ENCODE assay signal across 7 cellular contexts in genomic region chr7:128209229-128210035, GRCh38. TPM values are rescaled to one million over a fixed set of nuclear protein-coding genes. Genes with fewer than 3 reads are reported as not detected.
A peak's percentile ranks its signal among the peaks of the same experiment; 100 is the strongest.
DNase-seq lines count a peak whose midpoint lies in the region; ATAC-seq and TF ChIP-seq lines count a peak whose summit lies in the region.

No MANE protein-coding gene starts in this region.

- no peak overlapping the region for H3K27ac Mint-ChIP-seq in activated CD4-positive, alpha-beta T cell treated with anti-CD3 and anti-CD28 coated beads, Interleukin-2, amount 10 ng/mL, durations not matched to agents 24 days and 14 days

- no peaks in the 10 kb centered on the region for H3K4me1 ChIP-seq in right lobe of liver

- WGBS in right lobe of liver (ENCODE audit: insufficient coverage, low coverage, low lambda C conversion rate, missing lambda C conversion rate), result 22% methylated on average over 14 of the region's 28 CpGs

- intact Hi-C loops in activated CD4-positive, alpha-beta T cell treated with anti-CD3 and anti-CD28 coated beads, Interleukin-2, amount 10 ng/mL, durations not matched to agents 24 days and 14 days (cut with micrococcal nuclease), result loop anchor here (1.0 to 2.0 kb wide), 4 partner anchors 73 to 705 kb away; partner anchors contain the start of gene GCC1
- intact Hi-C loops in right lobe of liver (cut with DNase I), result loop anchor here in 1 of 2 donors (5.0 to 10.0 kb wide), 2 partner anchors 72 to 505 kb away; no protein-coding TSS in a partner anchor

- H3K4me3 ChIP-seq in coronary artery, result no peak overlapping the region
- no peak overlapping the region for H3K4me3 ChIP-seq in right lobe of liver

- H3K27ac ChIP-seq in coronary artery (no peak overlapping the region), right lobe of liver (no peak overlapping the region)

- peak; percentile 62 for ATAC-seq in HG02981 (IDR thresholded peaks at IDR 0.05; ENCODE audit: unreplicated experiment)
- peak; percentile 93 to 98 (median 96) for ATAC-seq in right lobe of liver

- no peak for TF ChIP-seq POLR2A in right lobe of liver (IDR thresholded peaks at IDR 0.05)

- no peak overlapping the region for H3K4me3 Mint-ChIP-seq in activated CD4-positive, alpha-beta T cell treated with anti-CD3 and anti-CD28 coated beads, Interleukin-2, amount 10 ng/mL, durations not matched to agents 24 days and 14 days

- no peaks in the 10 kb centered on the region for H3K27me3 ChIP-seq in right lobe of liver

- no peaks in the 10 kb centered on the region for H3K4me1 Mint-ChIP-seq in activated CD4-positive, alpha-beta T cell treated with anti-CD3 and anti-CD28 coated beads, Interleukin-2, amount 10 ng/mL, durations not matched to agents 24 days and 14 days

- TF ChIP-seq CTCF in GM12873 (IDR thresholded peaks at IDR 0.05; ENCODE audit: insufficient read depth, low read depth, low read length, missing control alignments), result peak; percentile 99
- TF ChIP-seq CTCF in coronary artery (IDR thresholded peaks at IDR 0.05), result peak; percentile 96
- peak; percentile 94 to 97 (median 96) for TF ChIP-seq CTCF in right lobe of liver (IDR thresholded peaks at IDR 0.05)

- H3K36me3 Mint-ChIP-seq in activated CD4-positive, alpha-beta T cell treated with anti-CD3 and anti-CD28 coated beads, Interleukin-2, amount 10 ng/mL, durations not matched to agents 24 days and 14 days (ENCODE audit: low read depth), result no peaks in the 10 kb centered on the region

- H3K9me3 Mint-ChIP-seq in activated CD4-positive, alpha-beta T cell treated with anti-CD3 and anti-CD28 coated beads, Interleukin-2, amount 10 ng/mL, durations not matched to agents 24 days and 14 days, result no peaks in the 10 kb centered on the region

- no peaks in the 10 kb centered on the region for H3K9me3 ChIP-seq in right lobe of liver

- H3K36me3 ChIP-seq in right lobe of liver, result no peaks in the 10 kb centered on the region

- H3K27me3 Mint-ChIP-seq in activated CD4-positive, alpha-beta T cell treated with anti-CD3 and anti-CD28 coated beads, Interleukin-2, amount 10 ng/mL, durations not matched to agents 24 days and 14 days, result peaks cover 18% of the 10 kb centered on the region

- DNase-seq in NCI-H460 (ENCODE audit: extremely low read depth, low read depth), result peak; percentile 85
- peak; percentile 90 for DNase-seq in activated CD4-positive, alpha-beta T cell treated with anti-CD3 and anti-CD28 coated beads, Interleukin-2, amount 10 ng/mL, durations not matched to agents 24 days and 14 days
- no peak for DNase-seq in coronary artery (ENCODE audit: low spot score)
- DNase-seq in right lobe of liver, result peak; percentile 58 to 78 (median 72)
- peak; percentile 41 to 62 (median 41) for DNase-seq in stimulated activated CD4-positive, alpha-beta T cell treated with anti-CD3 and anti-CD28 coated beads, TNF-alpha, amount 100 ng/mL, for 24 hours (ENCODE audit: low read depth in 3 of 3)

RNA-seq across cellular contexts. Expression of gene LEP, which starts 31.6 kb away (rescaled TPM):
- not detected in 2 replicates for total RNA-seq in NCI-H460 (2014; rRNA removed; shearing (Covaris generic))
- polyA plus RNA-seq in NCI-H460 (2014; cell fraction: nucleus; rRNA removed), result not detected in 2 replicates
- total RNA-seq in activated CD4-positive, alpha-beta T cell treated with anti-CD3 and anti-CD28 coated beads, Interleukin-2, amount 10 ng/mL, durations not matched to agents 24 days and 14 days, result not detected in 2 replicates
- not detected for total RNA-seq in right lobe of liver
